8 cellular contexts compared by ENCODE assay signal in the genomic region with DNA sequence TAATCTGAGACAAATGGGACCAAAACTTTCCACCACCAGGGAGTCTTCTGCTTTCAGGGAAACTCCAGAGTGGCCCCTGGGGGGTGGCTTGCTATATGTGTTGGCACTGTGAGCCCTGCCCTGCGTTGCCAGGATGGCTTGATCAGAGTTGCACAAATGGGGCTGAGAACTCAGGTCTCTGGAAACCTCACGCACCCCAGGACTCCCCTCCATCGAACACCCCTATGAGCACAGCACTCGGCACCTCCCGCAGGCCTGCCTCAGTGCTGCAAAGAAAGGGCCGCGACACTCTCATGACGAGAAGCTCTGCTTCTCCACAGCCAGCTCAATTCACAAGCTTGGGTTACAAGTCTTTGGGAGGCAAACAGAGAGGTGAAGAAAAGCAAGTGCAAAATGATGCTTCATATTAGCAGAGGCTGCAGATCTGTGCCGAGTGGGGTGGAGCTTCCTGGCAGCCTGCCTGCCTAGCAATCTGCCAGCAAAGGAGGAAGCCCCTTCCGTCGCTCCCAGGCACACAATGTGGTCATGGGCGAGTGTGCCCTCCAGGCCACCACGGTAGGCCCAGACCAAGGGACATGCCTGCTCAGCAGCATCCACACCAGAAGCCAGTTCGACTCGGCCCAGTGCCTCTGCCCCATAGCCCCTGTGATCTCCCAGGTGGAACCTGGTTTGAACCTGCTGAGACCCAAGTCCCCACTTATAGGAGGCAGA. TPM values are rescaled to one million over a fixed set of nuclear protein-coding genes. Genes with fewer than 3 reads are reported as not detected.
DNase-seq lines count a peak whose midpoint lies in the region; ATAC-seq and TF ChIP-seq lines count a peak whose summit lies in the region.

No MANE protein-coding gene starts in this region.

- H3K9ac ChIP-seq in HCT116 (ENCODE audit: low read length) (peak overlapping the region; percentile 60), smooth muscle cell (ENCODE audit: low read depth) (peak overlapping the region; percentile 76)

- POLR2A ChIA-PET in HCT116 (lab: Charles Lee) = interaction anchor here (0.6 to 2.2 kb wide), 6 partner anchors 10 to 444 kb away, joined by 3 to 7 read pairs (median 3); a partner anchor contains a TSS

- H3F3A ChIP-seq in smooth muscle cell (ENCODE audit: low read depth) = peaks cover 58% of the 10 kb centered on the region

- WGBS in adipose tissue, 3 donors = 16 to 47% (median 17%) methylated on average over 15 of the region's 15 CpGs
- WGBS in smooth muscle cell (ENCODE audit: low lambda C conversion rate) = 55% methylated on average over 15 of the region's 15 CpGs

- H3K79me2 ChIP-seq in HCT116 (ENCODE audit: insufficient read depth, low read length) = peaks cover 100% of the 10 kb centered on the region
- peaks cover 61% of the 10 kb centered on the region for H3K79me2 ChIP-seq in smooth muscle cell (ENCODE audit: low read depth)

- H3K27ac ChIP-seq in C4-2B (peak overlapping the region; percentile 96), HCT116 (ENCODE audit: low read depth, low read length) (peak overlapping the region; percentile 87), adipose tissue (ENCODE audit: low read depth, low read length) (peak overlapping the region; percentile 98), smooth muscle cell (ENCODE audit: low read depth) (peak overlapping the region; percentile 100)

- H3K4me2 ChIP-seq in HCT116 (ENCODE audit: low read length) (peak overlapping the region; percentile 67), smooth muscle cell (peak overlapping the region; percentile 74)

- H3K27me3 ChIP-seq in HCT116 (ENCODE audit: insufficient read depth, low read length) = no peaks in the 10 kb centered on the region
- H3K27me3 ChIP-seq in smooth muscle cell (ENCODE audit: low read depth) = no peaks in the 10 kb centered on the region

- RAD21 ChIA-PET in HCT116 (lab: Charles Lee; ENCODE audit: low non-redundant PET in 1 of 2, low total read pairs in 2 of 2, uncharacterized antibody in 2 of 2, unreplicated experiment in 2 of 2) = no interaction called here

- TSS peak; percentile 92 for BruUV-seq in HCT116 (replicated peaks; lab: Mats Ljungman, UMichigan)

- H2AFZ ChIP-seq in HCT116 (ENCODE audit: low read depth, low read length, poor library complexity, severe bottlenecking) (no peak overlapping the region), smooth muscle cell (ENCODE audit: low read depth) (no peak overlapping the region)

- no peaks in the 10 kb centered on the region for H3K9me2 ChIP-seq in HCT116 (ENCODE audit: insufficient read depth)

- no peak for TF ChIP-seq CTCF in C4-2B (conservative IDR thresholded peaks at IDR 0.05)
- TF ChIP-seq CTCF in HCT116 (IDR thresholded peaks at IDR 0.05 in 2 of 3, conservative IDR thresholded peaks at IDR 0.05 in 1 of 3; ENCODE audit: borderline replicate concordance in 1 of 3, insufficient read depth in 1 of 3, low read depth in 2 of 3, low read length in 2 of 3) = no peak
- no peak for TF ChIP-seq CTCF in smooth muscle cell (IDR thresholded peaks at IDR 0.05; ENCODE audit: borderline replicate concordance, insufficient read depth, poor library complexity, severe bottlenecking)

- H3K4me1 ChIP-seq in HCT116 (ENCODE audit: control insufficient read depth in 1 of 2, insufficient read depth in 2 of 2, low read length in 2 of 2) = peaks cover 64 to 93% of the 10 kb centered on the region in 2 experiments
- H3K4me1 ChIP-seq in smooth muscle cell (ENCODE audit: low read depth) = peaks cover 80% of the 10 kb centered on the region

- TF ChIP-seq RAD21 in HCT116 (IDR thresholded peaks at IDR 0.05; ENCODE audit: low read depth) = no peak

- CTCF ChIA-PET in HCT116 (lab: Charles Lee) = interaction anchor here (1.0 to 1.1 kb wide), 2 partner anchors 33 to 138 kb away, joined by 3 to 5 read pairs; no protein-coding TSS in a partner anchor

- intact Hi-C loops in HCT116 (cut with micrococcal nuclease) = loop anchor here (5.0 kb wide), 1 partner anchor 55 kb away; a partner anchor contains a TSS

- H3K36me3 ChIP-seq in HCT116 (ENCODE audit: control insufficient read depth in 1 of 2, insufficient read depth in 2 of 2, low read length in 2 of 2) (peaks cover 13 to 34% of the 10 kb centered on the region in 2 experiments; a peak in 3 of 4 replicates), smooth muscle cell (ENCODE audit: low read depth) (no peaks in the 10 kb centered on the region)

- H4K20me1 ChIP-seq in HCT116 (ENCODE audit: insufficient read depth) = no peaks in the 10 kb centered on the region
- peaks cover 48% of the 10 kb centered on the region for H4K20me1 ChIP-seq in smooth muscle cell (ENCODE audit: low read depth)

- DNase-seq in HCT116 (ENCODE audit: low read depth, low spot score) = no peak
- peak; percentile 91 for DNase-seq in RPMI8226
- DNase-seq in hippocampal formation (lab: John Stamatoyannopoulos, UW) = peak; percentile 27 to 52
- DNase-seq in smooth muscle cell (lab: John Stamatoyannopoulos, UW; ENCODE audit: unreplicated experiment) = no peak
- no peak for DNase-seq in NCI-H2227 (lab: John Stamatoyannopoulos, UW; ENCODE audit: unreplicated experiment)

- H3K4me3 ChIP-seq in HCT116 (replicated peaks in 1 of 2; ENCODE audit: low read depth in 1 of 2, low read length in 2 of 2) (peak overlapping the region; percentile 4 to 25; a peak in 2 of 4 replicates), smooth muscle cell (no peak overlapping the region)

- H3K9me3 ChIP-seq in HCT116 (ENCODE audit: control insufficient read depth in 1 of 2, insufficient read depth in 1 of 2, low read depth in 1 of 2, low read length in 2 of 2) (no peaks in the 10 kb centered on the region), smooth muscle cell (replicated peaks; ENCODE audit: low read depth) (no peaks in the 10 kb centered on the region)

- ATAC-seq in HCT116 (peak; percentile 24), GM21786 (IDR thresholded peaks at IDR 0.05; ENCODE audit: unreplicated experiment) (no peak)

- no peak for TF ChIP-seq POLR2A in HCT116 (IDR thresholded peaks at IDR 0.05; ENCODE audit: borderline replicate concordance, extremely low read depth, insufficient read depth, insufficient read length)

TF ChIP-seq in HCT116, 20 proteins besides CTCF, POLR2A, EP300 and RAD21:
- TF ChIP-seq EZH2phosphoT487 (IDR thresholded peaks at IDR 0.05; ENCODE audit: borderline replicate concordance) (no peak), ZFX (IDR thresholded peaks at IDR 0.05) (no peak), ELF1 (IDR thresholded peaks at IDR 0.05; ENCODE audit: borderline replicate concordance, low read depth) (no peak), CBX3 (IDR thresholded peaks at IDR 0.05; ENCODE audit: low read depth) (no peak; the same call in 1 of the 2 replicates), EZH2 (IDR thresholded peaks at IDR 0.05) (no peak), EGR1 (IDR thresholded peaks at IDR 0.05; ENCODE audit: low read depth) (no peak), ZNF274 (IDR thresholded peaks at IDR 0.05; ENCODE audit: low read depth, low read length) (no peak), SP1 (IDR thresholded peaks at IDR 0.05; ENCODE audit: low read depth) (no peak), JUND (IDR thresholded peaks at IDR 0.05) (no peak), POLR2AphosphoS5 (IDR thresholded peaks at IDR 0.05; ENCODE audit: low read depth, low read length) (no peak), TCF7L2 (IDR thresholded peaks at IDR 0.05; ENCODE audit: borderline replicate concordance, extremely low read depth, insufficient read depth, insufficient read length) (no peak)
- TF ChIP-seq, protein P1, sequence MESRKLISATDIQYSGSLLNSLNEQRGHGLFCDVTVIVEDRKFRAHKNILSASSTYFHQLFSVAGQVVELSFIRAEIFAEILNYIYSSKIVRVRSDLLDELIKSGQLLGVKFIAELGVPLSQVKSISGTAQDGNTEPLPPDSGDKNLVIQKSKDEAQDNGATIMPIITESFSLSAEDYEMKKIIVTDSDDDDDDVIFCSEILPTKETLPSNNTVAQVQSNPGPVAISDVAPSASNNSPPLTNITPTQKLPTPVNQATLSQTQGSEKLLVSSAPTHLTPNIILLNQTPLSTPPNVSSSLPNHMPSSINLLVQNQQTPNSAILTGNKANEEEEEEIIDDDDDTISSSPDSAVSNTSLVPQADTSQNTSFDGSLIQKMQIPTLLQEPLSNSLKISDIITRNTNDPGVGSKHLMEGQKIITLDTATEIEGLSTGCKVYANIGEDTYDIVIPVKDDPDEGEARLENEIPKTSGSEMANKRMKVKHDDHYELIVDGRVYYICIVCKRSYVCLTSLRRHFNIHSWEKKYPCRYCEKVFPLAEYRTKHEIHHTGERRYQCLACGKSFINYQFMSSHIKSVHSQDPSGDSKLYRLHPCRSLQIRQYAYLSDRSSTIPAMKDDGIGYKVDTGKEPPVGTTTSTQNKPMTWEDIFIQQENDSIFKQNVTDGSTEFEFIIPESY (IDR thresholded peaks at IDR 0.05; ENCODE audit: extremely low read depth, insufficient replicate concordance, low read length) = no peak

RNA-seq across cellular contexts. Expression of a gene that starts 55.7 kb away (rescaled TPM):
- total RNA-seq in HCT116 (2021; ENCODE audit: unreplicated experiment) = 258 TPM
- 205 and 249 TPM in 2 replicates for polyA plus RNA-seq in HCT116 (2012)
- polyA plus RNA-seq in adipose tissue = 100 to 1,000 TPM; 159 to 240 (median 161) TPM
- 350 and 378 TPM in 2 replicates for total RNA-seq in smooth muscle cell
- polyA plus RNA-seq in smooth muscle cell = 361 and 382 TPM in 2 replicates

Comparison
In these comparisons a context has a peak if more than half of its experiments do, and no peak if none do; other contexts are left out.
1. DNase-seq: peak in RPMI8226 (single experiment) and hippocampal formation (2 of 2); none in HCT116 (single experiment), smooth muscle cell (single experiment) and NCI-H2227 (single experiment).
2. Peak in every context shown above with its lines, with median percentiles within 50 percentile points of each other: H3K27ac ChIP-seq.